Comparison of ENCODE assay signal across 27 cellular contexts in genomic region chr9:130490981-130491380, GRCh38.
"Had no signal": no experiment of that assay in that cellular context is flagged by ENCODE, and none has a peak within 500 bp of the region (broad histone marks: within the 10 kb centered on the region; RNA-seq: fewer than 3 reads in every experiment).

No MANE protein-coding gene starts in this region.

- H3K27ac Mint-ChIP-seq: activated CD4-positive, alpha-beta T cell treated with anti-CD3 and anti-CD28 coated beads, Interleukin-2, amount 10 ng/mL, durations not matched to agents 7 days and 5 days; activated CD8-positive, alpha-beta memory T cell treated with anti-CD3 and anti-CD28 coated beads, Interleukin-2, amount 10 ng/mL, durations not matched to agents 7 days and 5 days; activated CD8-positive, alpha-beta T cell treated with anti-CD3 and anti-CD28 coated beads for 36 hours; activated naive CD8-positive, alpha-beta T cell treated with anti-CD3 and anti-CD28 coated beads, Interleukin-2, amount 50 U/mL, for 24 hours; endodermal cell; nephron had no signal

- ATAC-seq: activated CD8-positive, alpha-beta memory T cell treated with anti-CD3 and anti-CD28 coated beads, Interleukin-2, amount 10 ng/mL, durations not matched to agents 7 days and 5 days; activated CD8-positive, alpha-beta T cell treated with anti-CD3 and anti-CD28 coated beads for 36 hours; activated naive CD8-positive, alpha-beta T cell treated with anti-CD3 and anti-CD28 coated beads, Interleukin-2, amount 50 U/mL, for 24 hours; gastroesophageal sphincter; left cardiac atrium had no signal

- H3K4me3 Mint-ChIP-seq: activated CD4-positive, alpha-beta T cell treated with anti-CD3 and anti-CD28 coated beads, Interleukin-2, amount 10 ng/mL, durations not matched to agents 7 days and 5 days; activated CD8-positive, alpha-beta memory T cell treated with anti-CD3 and anti-CD28 coated beads, Interleukin-2, amount 10 ng/mL, durations not matched to agents 7 days and 5 days; activated CD8-positive, alpha-beta T cell treated with anti-CD3 and anti-CD28 coated beads for 36 hours; activated naive CD8-positive, alpha-beta T cell treated with anti-CD3 and anti-CD28 coated beads, Interleukin-2, amount 50 U/mL, for 24 hours; endodermal cell; nephron had no signal

- H3K4me3 ChIP-seq: gastroesophageal sphincter, sigmoid colon, smooth muscle cell, testis, uterus had no signal

- H3K27me3 Mint-ChIP-seq: activated CD4-positive, alpha-beta T cell treated with anti-CD3 and anti-CD28 coated beads, Interleukin-2, amount 10 ng/mL, durations not matched to agents 7 days and 5 days had no signal

- H3K4me1 Mint-ChIP-seq: activated CD4-positive, alpha-beta T cell treated with anti-CD3 and anti-CD28 coated beads, Interleukin-2, amount 10 ng/mL, durations not matched to agents 7 days and 5 days; activated CD8-positive, alpha-beta memory T cell treated with anti-CD3 and anti-CD28 coated beads, Interleukin-2, amount 10 ng/mL, durations not matched to agents 7 days and 5 days; activated naive CD8-positive, alpha-beta T cell treated with anti-CD3 and anti-CD28 coated beads, Interleukin-2, amount 50 U/mL, for 24 hours; nephron had no signal

- H3K27ac ChIP-seq: gastroesophageal sphincter, sigmoid colon, testis, uterus had no signal

- DNase-seq: activated CD4-positive, alpha-beta T cell treated with anti-CD3 and anti-CD28 coated beads, Interleukin-2, amount 10 ng/mL, durations not matched to agents 7 days and 5 days; activated CD4-positive, CD25-positive, alpha-beta regulatory T cell treated with anti-CD3 and anti-CD28 coated beads, Interleukin-2, amount 50 U/mL, for 72 hours; activated CD8-positive, alpha-beta memory T cell treated with anti-CD3 and anti-CD28 coated beads, Interleukin-2, amount 10 ng/mL, durations not matched to agents 7 days and 5 days; activated CD8-positive, alpha-beta T cell treated with anti-CD3 and anti-CD28 coated beads for 36 hours; activated gamma-delta T cell; activated naive CD4-positive, alpha-beta T cell treated with anti-CD3 and anti-CD28 coated beads, Interleukin-2, amount 50 U/mL, for 16 hours; activated naive CD8-positive, alpha-beta T cell treated with anti-CD3 and anti-CD28 coated beads, Interleukin-2, amount 50 U/mL, for 24 hours; activated T-cell treated with anti-CD3 and anti-CD28 coated beads for 4 hours; cerebellar nuclear complex; cortex of kidney; endodermal cell; head of caudate nucleus; hypothalamus; left cardiac atrium; mesenchymal stem cell; occipital lobe; retina; sigmoid colon; stimulated activated CD4-positive, alpha-beta T cell treated with anti-CD3 and anti-CD28 coated beads, Interleukin-2, amount 100 ng/mL, for 48 hours; stimulated activated CD8-positive, alpha-beta memory T cell treated with anti-CD3 and anti-CD28 coated beads, Interleukin-4, amount 100 ng/mL, for 48 hours; stimulated activated naive CD4-positive, alpha-beta T cell; testis; trophoblast cell; uterus had no signal
